Comparison of ENCODE assay signal across 33 cellular contexts in genomic region chr2:83364264-83364663, GRCh38.
DNase-seq lines count a peak whose midpoint lies in the region; ATAC-seq and TF ChIP-seq lines count a peak whose summit lies in the region.
"Had no signal": no experiment of that assay in that cellular context is flagged by ENCODE, and none has a peak within 500 bp of the region (broad histone marks: within the 10 kb centered on the region; RNA-seq: fewer than 3 reads in every experiment).

No MANE protein-coding gene starts in this region.

- H3K36me3 ChIP-seq in GM23248 (ENCODE audit: low read depth), result no peaks in the 10 kb centered on the region
- no peaks in the 10 kb centered on the region for H3K36me3 ChIP-seq in naive thymus-derived CD4-positive, alpha-beta T cell (ENCODE audit: control insufficient read depth in 2 of 3, insufficient read depth in 3 of 3, low read length in 3 of 3)
- H3K36me3 ChIP-seq: cardiac muscle cell, colonic mucosa, left lung, Peyer's patch, right atrium auricular region, transverse colon had no signal

- H3K9me3 Mint-ChIP-seq in naive thymus-derived CD4-positive, alpha-beta T cell, result peaks cover 1 to 15% (median 4%) of the 10 kb centered on the region in 11 donors

- peaks cover 5% of the 10 kb centered on the region; the same call in 1 of the 2 replicates for H3F3A ChIP-seq in GM23248 (ENCODE audit: insufficient read depth)

- H3K79me2 ChIP-seq in GM23248 (ENCODE audit: insufficient read depth), result no peaks in the 10 kb centered on the region
- H3K79me2 ChIP-seq: parathyroid adenoma had no signal

- intact Hi-C loops in naive thymus-derived CD4-positive, alpha-beta T cell (cut with micrococcal nuclease), result no loop called here

- no peak for ATAC-seq in HG03439 (IDR thresholded peaks at IDR 0.05; ENCODE audit: unreplicated experiment)
- ATAC-seq in naive thymus-derived CD4-positive, alpha-beta T cell, result no peak
- ATAC-seq: activated T-helper 17 cell treated with anti-CD3 and anti-CD28 coated beads, Interleukin-2, amount 50 U/mL, for 72 hours; left lung had no signal

- in situ Hi-C loops in GM23248 (cut with MboI), result no loop called here

- H3K4me2 ChIP-seq in GM23248 (ENCODE audit: unreplicated experiment), result no peak overlapping the region

- POLR2A ChIA-PET in naive thymus-derived CD4-positive, alpha-beta T cell (lab: Charles Lee), result no interaction called here

- H3K4me3 ChIP-seq in AG10803 (ENCODE audit: low read length) (no peak overlapping the region), GM23248 (no peak overlapping the region)
- no peak overlapping the region for H3K4me3 ChIP-seq in naive thymus-derived CD4-positive, alpha-beta T cell (ENCODE audit: low read length)
- H3K4me3 ChIP-seq: cardiac muscle cell, colonic mucosa, left lung, Peyer's patch, right atrium auricular region, transverse colon had no signal

- no peak overlapping the region for H3K4me3 Mint-ChIP-seq in naive thymus-derived CD4-positive, alpha-beta T cell
- H3K4me3 Mint-ChIP-seq: activated CD4-positive, alpha-beta memory T cell treated with anti-CD3 and anti-CD28 coated beads for 36 hours; activated naive CD4-positive, alpha-beta T cell treated with anti-CD3 and anti-CD28 coated beads, Interleukin-2, amount 50 U/mL, for 24 hours; activated T-helper 17 cell treated with anti-CD3 and anti-CD28 coated beads, Interleukin-2, amount 50 U/mL, for 72 hours had no signal

- no peaks in the 10 kb centered on the region for H3K36me3 Mint-ChIP-seq in naive thymus-derived CD4-positive, alpha-beta T cell
- H3K36me3 Mint-ChIP-seq: activated CD4-positive, alpha-beta memory T cell treated with anti-CD3 and anti-CD28 coated beads for 36 hours; activated naive CD4-positive, alpha-beta T cell treated with anti-CD3 and anti-CD28 coated beads, Interleukin-2, amount 50 U/mL, for 24 hours had no signal

- no peaks in the 10 kb centered on the region for H3K9me2 ChIP-seq in GM23248 (ENCODE audit: insufficient read depth)

- no peak overlapping the region for H3K9ac ChIP-seq in GM23248
- H3K9ac ChIP-seq: parathyroid adenoma had no signal

- no peaks in the 10 kb centered on the region for H3K27me3 ChIP-seq in GM23248 (replicated peaks; ENCODE audit: insufficient read depth)
- H3K27me3 ChIP-seq in naive thymus-derived CD4-positive, alpha-beta T cell (ENCODE audit: control insufficient read depth in 2 of 2, insufficient read depth in 2 of 2, low read length in 2 of 2), result no peaks in the 10 kb centered on the region
- H3K27me3 ChIP-seq: cardiac muscle cell, colonic mucosa, left lung, Peyer's patch, right atrium auricular region, transverse colon had no signal

- 0 out of 2 replicates have a peak overlapping the region, but pooled peaks have one; percentile 11 for H3K27ac ChIP-seq in GM23248
- H3K27ac ChIP-seq in naive thymus-derived CD4-positive, alpha-beta T cell (ENCODE audit: low read depth, low read length), result no peak overlapping the region
- H3K27ac ChIP-seq: C4-2B, cardiac muscle cell, colonic mucosa, left lung, parathyroid adenoma, Peyer's patch, right atrium auricular region, transverse colon had no signal

- H4K20me1 ChIP-seq in GM23248 (ENCODE audit: insufficient read depth), result no peaks in the 10 kb centered on the region

- no peak overlapping the region for H2AFZ ChIP-seq in GM23248
- H2AFZ ChIP-seq: parathyroid adenoma had no signal

- TF ChIP-seq CTCF in AG10803 (conservative IDR thresholded peaks at IDR 0.05; ENCODE audit: low read length), result no peak

- H3K9me3 ChIP-seq in GM23248 (ENCODE audit: low read depth), result no peaks in the 10 kb centered on the region
- no peaks in the 10 kb centered on the region for H3K9me3 ChIP-seq in naive thymus-derived CD4-positive, alpha-beta T cell (ENCODE audit: control insufficient read depth in 2 of 3, low read length in 3 of 3)
- H3K9me3 ChIP-seq: colonic mucosa, left lung, Peyer's patch, right atrium auricular region, transverse colon had no signal

- H3K27ac Mint-ChIP-seq in naive thymus-derived CD4-positive, alpha-beta T cell, result no peak overlapping the region
- H3K27ac Mint-ChIP-seq: activated CD4-positive, alpha-beta memory T cell treated with anti-CD3 and anti-CD28 coated beads for 36 hours; activated naive CD4-positive, alpha-beta T cell treated with anti-CD3 and anti-CD28 coated beads, Interleukin-2, amount 50 U/mL, for 24 hours; activated T-helper 17 cell treated with anti-CD3 and anti-CD28 coated beads, Interleukin-2, amount 50 U/mL, for 72 hours had no signal

- no peaks in the 10 kb centered on the region for H3K27me3 Mint-ChIP-seq in naive thymus-derived CD4-positive, alpha-beta T cell
- H3K27me3 Mint-ChIP-seq: activated CD4-positive, alpha-beta memory T cell treated with anti-CD3 and anti-CD28 coated beads for 36 hours; activated naive CD4-positive, alpha-beta T cell treated with anti-CD3 and anti-CD28 coated beads, Interleukin-2, amount 50 U/mL, for 24 hours; activated T-helper 17 cell treated with anti-CD3 and anti-CD28 coated beads, Interleukin-2, amount 50 U/mL, for 72 hours had no signal

- CTCF ChIA-PET in naive thymus-derived CD4-positive, alpha-beta T cell (lab: Charles Lee), result no interaction called here

- H3K4me1 Mint-ChIP-seq in naive thymus-derived CD4-positive, alpha-beta T cell, result no peaks in the 10 kb centered on the region
- H3K4me1 Mint-ChIP-seq: activated naive CD4-positive, alpha-beta T cell treated with anti-CD3 and anti-CD28 coated beads, Interleukin-2, amount 50 U/mL, for 24 hours; activated T-helper 17 cell treated with anti-CD3 and anti-CD28 coated beads, Interleukin-2, amount 50 U/mL, for 72 hours had no signal

- peaks cover 20% of the 10 kb centered on the region for H3K4me1 ChIP-seq in GM23248 (ENCODE audit: insufficient read depth)
- H3K4me1 ChIP-seq in naive thymus-derived CD4-positive, alpha-beta T cell (ENCODE audit: control insufficient read depth in 2 of 2, insufficient read depth in 2 of 2, low read length in 2 of 2), result no peaks in the 10 kb centered on the region
- H3K4me1 ChIP-seq: colonic mucosa, left lung, parathyroid adenoma, Peyer's patch, right atrium auricular region, transverse colon had no signal

- DNase-seq in AG10803 (ENCODE audit: low read depth) (peak; percentile 77), GM23248 (peak; percentile 64), astrocyte of the hippocampus (ENCODE audit: low read depth, low spot score) (peak; percentile 43), myocyte (ENCODE audit: low read depth) (peak; percentile 47), activated gamma-delta T cell (lab: John Stamatoyannopoulos, UW) (no peak), NCI-H1092 treated with DMSO at 0.1 percent for 48 hours (lab: John Stamatoyannopoulos, UW) (no peak)
- DNase-seq in naive thymus-derived CD4-positive, alpha-beta T cell, result no peak
- DNase-seq: activated CD4-positive, alpha-beta memory T cell treated with anti-CD3 and anti-CD28 coated beads for 36 hours; activated CD4-positive, alpha-beta T cell treated with anti-CD3 and anti-CD28 coated beads for 1 hour; activated CD8-positive, alpha-beta memory T cell treated with anti-CD3 and anti-CD28 coated beads, Interleukin-2, amount 50 U/mL, for 48 hours; amygdala; Calu3; colonic mucosa; DMS79; effector CD8-positive, alpha-beta T cell; islet precursor cell; KG1; left lung; mesenchymal stem cell; NCI-H1436; NCI-H2081; NCI-H2227 treated with DMSO at 0.1 percent for 48 hours; NCI-H526 treated with DMSO at 0.1 percent for 48 hours; Peyer's patch; SHP77 treated with DMSO at 0.1 percent for 48 hours; transverse colon had no signal

- 2 to 4% methylated on average over 2 of the region's 2 CpGs for WGBS in GM23248 (ENCODE audit: low coverage in 1 of 2, low lambda C conversion rate in 2 of 2, missing lambda C conversion rate in 2 of 2), 2 experiments

Comparison
In these comparisons a context has a peak if more than half of its experiments do, and no peak if none do; other contexts are left out.
1. DNase-seq: peak in AG10803 (single experiment), GM23248 (single experiment), astrocyte of the hippocampus (single experiment) and myocyte (single experiment); none in activated gamma-delta T cell (single experiment), naive thymus-derived CD4-positive, alpha-beta T cell (0 of 9) and NCI-H1092 treated with DMSO at 0.1 percent for 48 hours (single experiment).